8 cellular contexts compared by ENCODE assay signal in genomic region chr1:211830330-211831142, GRCh38. TPM values are rescaled to one million over a fixed set of nuclear protein-coding genes. Genes with fewer than 3 reads are reported as not detected.
DNase-seq lines count a peak whose midpoint lies in the region; ATAC-seq, FAIRE-seq and TF ChIP-seq lines count a peak whose summit lies in the region.

TSS of gene LPGAT1 (minus strand) at chr1:211830763. CDS start at chr1:211829296, 1,467 bp downstream.

- intact Hi-C loops in activated T-helper 2 cell treated with anti-CD3 and anti-CD28 coated beads, Interferon-gamma antibody, Interleukin-2, Interleukin-4, amounts not matched to agents 10 μg/mL and 5 μg/mL and 100 μg/mL, durations not matched to agents 14 hours and 24 hours and 36 hours (cut with micrococcal nuclease): loop anchor here (1.0 to 10.0 kb wide), 4 partner anchors 132 to 503 kb away; partner anchors contain the start of genes PPP2R5A, SLC30A1 and TRAF5

- H3K27me3 Mint-ChIP-seq in activated T-helper 2 cell treated with anti-CD3 and anti-CD28 coated beads, Interferon-gamma antibody, Interleukin-2, Interleukin-4, amounts not matched to agents 10 μg/mL and 5 μg/mL and 100 μg/mL, durations not matched to agents 14 hours and 24 hours and 36 hours (ENCODE audit: low read depth): peaks cover 6% of the 10 kb centered on the region
- H3K27me3 Mint-ChIP-seq in natural killer cell treated with Interleukin-12 subunit alpha and Interleukin-12 subunit beta and Interleukin-15 and Interleukin-18, amount 100 ng/mL, for 72 hours: no peaks in the 10 kb centered on the region
- no peaks in the 10 kb centered on the region for H3K27me3 Mint-ChIP-seq in stimulated activated naive CD8-positive, alpha-beta T cell treated with anti-CD3 and anti-CD28 coated beads, Interleukin-15, Interleukin-2, amounts not matched to agents 100 ng/mL and 50 ng/mL, for 24 hours

- ATAC-seq in GM21360 (IDR thresholded peaks at IDR 0.05; ENCODE audit: unreplicated experiment): peak; percentile 61
- peak; percentile 88 to 91 for ATAC-seq in natural killer cell treated with Interleukin-12 subunit alpha and Interleukin-12 subunit beta and Interleukin-15 and Interleukin-18, amount 100 ng/mL, for 72 hours

- CTCF ChIA-PET in RWPE1 (lab: Yijun Ruan, JAX): interaction anchor here (0.6 to 1.3 kb wide), 3 partner anchors 132 to 204 kb away, joined by 3 read pairs; no protein-coding TSS in a partner anchor

- H3K9me3 Mint-ChIP-seq in activated T-helper 2 cell treated with anti-CD3 and anti-CD28 coated beads, Interferon-gamma antibody, Interleukin-2, Interleukin-4, amounts not matched to agents 10 μg/mL and 5 μg/mL and 100 μg/mL, durations not matched to agents 14 hours and 24 hours and 36 hours: no peaks in the 10 kb centered on the region
- no peaks in the 10 kb centered on the region for H3K9me3 Mint-ChIP-seq in natural killer cell treated with Interleukin-12 subunit alpha and Interleukin-12 subunit beta and Interleukin-15 and Interleukin-18, amount 100 ng/mL, for 72 hours
- no peaks in the 10 kb centered on the region for H3K9me3 Mint-ChIP-seq in stimulated activated naive CD8-positive, alpha-beta T cell treated with anti-CD3 and anti-CD28 coated beads, Interleukin-15, Interleukin-2, amounts not matched to agents 100 ng/mL and 50 ng/mL, for 24 hours

- peak; percentile 49 for DNase-seq in D721Med (ENCODE audit: insufficient read length, low spot score)
- DNase-seq in HUDEP-2 (lab: John Stamatoyannopoulos, UW; ENCODE audit: unreplicated experiment in 76 of 76): peak in 53 of 76 experiments; percentile 12 to 69 (median 47)
- peak; percentile 74 for DNase-seq in RWPE1 (ENCODE audit: low spot score)
- DNase-seq in activated T-helper 2 cell treated with anti-CD3 and anti-CD28 coated beads, Interferon-gamma antibody, Interleukin-2, Interleukin-4, amounts not matched to agents 10 μg/mL and 5 μg/mL and 100 μg/mL, durations not matched to agents 14 hours and 24 hours and 36 hours (ENCODE audit: low spot score): peak; percentile 67
- peak; percentile 42 for DNase-seq in fibroblast of peridontal ligament (ENCODE audit: extremely low read depth)
- DNase-seq in natural killer cell treated with Interleukin-12 subunit alpha and Interleukin-12 subunit beta and Interleukin-15 and Interleukin-18, amount 100 ng/mL, for 72 hours (ENCODE audit: low spot score): peak; percentile 83

- H3K27ac Mint-ChIP-seq in activated T-helper 2 cell treated with anti-CD3 and anti-CD28 coated beads, Interferon-gamma antibody, Interleukin-2, Interleukin-4, amounts not matched to agents 10 μg/mL and 5 μg/mL and 100 μg/mL, durations not matched to agents 14 hours and 24 hours and 36 hours: peak within 1 kb of the TSS; percentile 78
- peak within 1 kb of the TSS; percentile 87 to 90 for H3K27ac Mint-ChIP-seq in natural killer cell treated with Interleukin-12 subunit alpha and Interleukin-12 subunit beta and Interleukin-15 and Interleukin-18, amount 100 ng/mL, for 72 hours
- H3K27ac Mint-ChIP-seq in stimulated activated naive CD8-positive, alpha-beta T cell treated with anti-CD3 and anti-CD28 coated beads, Interleukin-15, Interleukin-2, amounts not matched to agents 100 ng/mL and 50 ng/mL, for 24 hours: peak within 1 kb of the TSS; percentile 89

- TF ChIP-seq CTCF in D721Med (IDR thresholded peaks at IDR 0.05; ENCODE audit: insufficient read depth, missing control alignments) (peak; percentile 56), RWPE1 (conservative IDR thresholded peaks at IDR 0.05; ENCODE audit: low read depth) (peak; percentile 81)

- POLR2A ChIA-PET in RWPE1 (lab: Yijun Ruan, JAX; ENCODE audit: low non-redundant PET): no interaction called here

- peak within 1 kb of the TSS; percentile 80 for H3K27ac ChIP-seq in RWPE1

- no peak for FAIRE-seq in D721Med (lab: Jason Lieb, UNC)

- H3K4me3 Mint-ChIP-seq in activated T-helper 2 cell treated with anti-CD3 and anti-CD28 coated beads, Interferon-gamma antibody, Interleukin-2, Interleukin-4, amounts not matched to agents 10 μg/mL and 5 μg/mL and 100 μg/mL, durations not matched to agents 14 hours and 24 hours and 36 hours (ENCODE audit: low read depth): peak within 1 kb of the TSS; percentile 92
- peak within 1 kb of the TSS; percentile 98 for H3K4me3 Mint-ChIP-seq in natural killer cell treated with Interleukin-12 subunit alpha and Interleukin-12 subunit beta and Interleukin-15 and Interleukin-18, amount 100 ng/mL, for 72 hours
- peak within 1 kb of the TSS; percentile 85 for H3K4me3 Mint-ChIP-seq in stimulated activated naive CD8-positive, alpha-beta T cell treated with anti-CD3 and anti-CD28 coated beads, Interleukin-15, Interleukin-2, amounts not matched to agents 100 ng/mL and 50 ng/mL, for 24 hours

- H3K4me1 Mint-ChIP-seq in activated T-helper 2 cell treated with anti-CD3 and anti-CD28 coated beads, Interferon-gamma antibody, Interleukin-2, Interleukin-4, amounts not matched to agents 10 μg/mL and 5 μg/mL and 100 μg/mL, durations not matched to agents 14 hours and 24 hours and 36 hours (ENCODE audit: low read depth): peaks cover 55% of the 10 kb centered on the region
- peaks cover 54 to 58% of the 10 kb centered on the region in 2 donors for H3K4me1 Mint-ChIP-seq in natural killer cell treated with Interleukin-12 subunit alpha and Interleukin-12 subunit beta and Interleukin-15 and Interleukin-18, amount 100 ng/mL, for 72 hours (ENCODE audit: low read depth in 2 of 2)
- peaks cover 67% of the 10 kb centered on the region for H3K4me1 Mint-ChIP-seq in stimulated activated naive CD8-positive, alpha-beta T cell treated with anti-CD3 and anti-CD28 coated beads, Interleukin-15, Interleukin-2, amounts not matched to agents 100 ng/mL and 50 ng/mL, for 24 hours (ENCODE audit: low read depth)

- peaks cover 19% of the 10 kb centered on the region for H3K36me3 Mint-ChIP-seq in activated T-helper 2 cell treated with anti-CD3 and anti-CD28 coated beads, Interferon-gamma antibody, Interleukin-2, Interleukin-4, amounts not matched to agents 10 μg/mL and 5 μg/mL and 100 μg/mL, durations not matched to agents 14 hours and 24 hours and 36 hours (ENCODE audit: low read depth)
- no peaks in the 10 kb centered on the region for H3K36me3 Mint-ChIP-seq in natural killer cell treated with Interleukin-12 subunit alpha and Interleukin-12 subunit beta and Interleukin-15 and Interleukin-18, amount 100 ng/mL, for 72 hours
- no peaks in the 10 kb centered on the region for H3K36me3 Mint-ChIP-seq in stimulated activated naive CD8-positive, alpha-beta T cell treated with anti-CD3 and anti-CD28 coated beads, Interleukin-15, Interleukin-2, amounts not matched to agents 100 ng/mL and 50 ng/mL, for 24 hours (ENCODE audit: low read depth)

RNA-seq across cellular contexts. Expression of gene LPGAT1, which starts in this region (rescaled TPM):
- total RNA-seq in activated T-helper 2 cell treated with anti-CD3 and anti-CD28 coated beads, Interferon-gamma antibody, Interleukin-2, Interleukin-4, amounts not matched to agents 10 μg/mL and 5 μg/mL and 100 μg/mL, durations not matched to agents 14 hours and 24 hours and 36 hours: 27.8 and 31.1 TPM in 2 replicates
- total RNA-seq in natural killer cell treated with Interleukin-12 subunit alpha and Interleukin-12 subunit beta and Interleukin-15 and Interleukin-18, amount 100 ng/mL, for 72 hours: 10 to 100 TPM; 27.2 to 54.3 TPM

Comparison
In these comparisons a context has a peak if more than half of its experiments do, and no peak if none do; other contexts are left out.
1. Peak in every context shown above with its lines: DNase-seq, ATAC-seq and H3K27ac ChIP-seq.